16 cellular contexts compared by ENCODE assay signal in genomic region chr15:90697180-90697579, GRCh38. TPM values are rescaled to one million over a fixed set of nuclear protein-coding genes. Genes with fewer than 3 reads are reported as not detected.
A peak's percentile ranks its signal among the peaks of the same experiment; 100 is the strongest.
DNase-seq lines count a peak whose midpoint lies in the region; ATAC-seq, FAIRE-seq and TF ChIP-seq lines count a peak whose summit lies in the region.
"Had no signal": no experiment of that assay in that cellular context is flagged by ENCODE, and none has a peak within 500 bp of the region (broad histone marks: within the 10 kb centered on the region; RNA-seq: fewer than 3 reads in every experiment).

No MANE protein-coding gene starts in this region.

- in situ Hi-C loops in HepG2 (cut with HindIII; ENCODE audit: extremely low pct_ligation_motif_present, low pct_unique_long_range_greater_than_20kb) = no loop called here
- in situ Hi-C loops in GM23248 (cut with MboI) = no loop called here

- CTCF ChIA-PET in activated naive CD4-positive, alpha-beta T cell treated with anti-CD3 and anti-CD28 coated beads for 36 hours (lab: Charles Lee) = interaction anchor here (0.9 kb wide), 1 partner anchor 49 kb away, joined by 3 read pairs; no protein-coding TSS in a partner anchor
- CTCF ChIA-PET in HEK293T (lab: Yijun Ruan, JAX) (interaction anchor here (0.6 to 0.9 kb wide), 2 partner anchors 11 to 629 kb away, joined by 3 read pairs; no protein-coding TSS in a partner anchor), HepG2 (lab: Yijun Ruan, JAX; ENCODE audit: low intra/inter-chr PET ratio, low total read pairs) (no interaction called here)
- CTCF ChIA-PET in activated CD4-positive, alpha-beta memory T cell treated with anti-CD3 and anti-CD28 coated beads, Interleukin-2, amount 10 ng/mL, durations not matched to agents 7 days and 5 days (lab: Charles Lee) = interaction anchor here (0.6 to 2.4 kb wide), 10 partner anchors 41 to 290 kb away, joined by 3 to 11 read pairs (median 4); partner anchors contain the start of genes FES and UNC45A

- no peaks in the 10 kb centered on the region for H3K79me2 ChIP-seq in HepG2 (ENCODE audit: insufficient read depth, low read length)
- no peaks in the 10 kb centered on the region for H3K79me2 ChIP-seq in GM23248 (ENCODE audit: insufficient read depth)

- no peak for FAIRE-seq in HepG2 (lab: Jason Lieb, UNC)
- FAIRE-seq: GM12891 had no signal

- H3K27ac ChIP-seq in HepG2 (ENCODE audit: extremely low read length, insufficient read depth, low read length) = no peak overlapping the region
- no peak overlapping the region for H3K27ac ChIP-seq in GM23248

- H3K4me3 Mint-ChIP-seq in activated naive CD4-positive, alpha-beta T cell treated with anti-CD3 and anti-CD28 coated beads for 36 hours = no peak overlapping the region
- H3K4me3 Mint-ChIP-seq in activated CD4-positive, alpha-beta memory T cell treated with anti-CD3 and anti-CD28 coated beads, Interleukin-2, amount 10 ng/mL, durations not matched to agents 7 days and 5 days = no peak overlapping the region
- no peak overlapping the region for H3K4me3 Mint-ChIP-seq in stimulated activated effector memory CD8-positive, alpha-beta T cell treated with anti-CD3 and anti-CD28 coated beads, Interleukin-12 subunit alpha, Interleukin-12 subunit beta, amount 100 ng/mL, for 72 hours

- POLR2A ChIA-PET in HEK293T (lab: Yijun Ruan, JAX) (no interaction called here), HepG2 (lab: Yijun Ruan, JAX) (no interaction called here)
- POLR2A ChIA-PET in activated CD4-positive, alpha-beta memory T cell treated with anti-CD3 and anti-CD28 coated beads, Interleukin-2, amount 10 ng/mL, durations not matched to agents 7 days and 5 days (lab: Charles Lee) = interaction anchor here (0.7 to 1.8 kb wide), 12 partner anchors 10 to 257 kb away, joined by 3 to 9 read pairs (median 3); partner anchors contain the start of genes BLM, HDDC3, MAN2A2 and RCCD1

- H3K9me3 Mint-ChIP-seq in activated naive CD4-positive, alpha-beta T cell treated with anti-CD3 and anti-CD28 coated beads for 36 hours = no peaks in the 10 kb centered on the region
- no peaks in the 10 kb centered on the region for H3K9me3 Mint-ChIP-seq in activated CD4-positive, alpha-beta memory T cell treated with anti-CD3 and anti-CD28 coated beads, Interleukin-2, amount 10 ng/mL, durations not matched to agents 7 days and 5 days
- H3K9me3 Mint-ChIP-seq in stimulated activated effector memory CD8-positive, alpha-beta T cell treated with anti-CD3 and anti-CD28 coated beads, Interleukin-12 subunit alpha, Interleukin-12 subunit beta, amount 100 ng/mL, for 72 hours = no peaks in the 10 kb centered on the region

- no peak overlapping the region for H3K9ac ChIP-seq in HepG2 (ENCODE audit: insufficient read depth, low read depth, low read length)
- H3K9ac ChIP-seq in GM23248 = no peak overlapping the region

- H3K4me1 Mint-ChIP-seq in activated naive CD4-positive, alpha-beta T cell treated with anti-CD3 and anti-CD28 coated beads for 36 hours (ENCODE audit: low read depth) = peaks cover 5% of the 10 kb centered on the region
- H3K4me1 Mint-ChIP-seq in activated CD4-positive, alpha-beta memory T cell treated with anti-CD3 and anti-CD28 coated beads, Interleukin-2, amount 10 ng/mL, durations not matched to agents 7 days and 5 days = peaks cover 51% of the 10 kb centered on the region
- H3K4me1 Mint-ChIP-seq in stimulated activated effector memory CD8-positive, alpha-beta T cell treated with anti-CD3 and anti-CD28 coated beads, Interleukin-12 subunit alpha, Interleukin-12 subunit beta, amount 100 ng/mL, for 72 hours = peaks cover 8% of the 10 kb centered on the region

- peak; percentile 38 for DNase-seq in activated naive CD4-positive, alpha-beta T cell treated with anti-CD3 and anti-CD28 coated beads for 36 hours
- DNase-seq in activated naive CD4-positive, alpha-beta T cell treated with Interleukin-2 at 50 U/mL for 16 hours = no peak
- DNase-seq in HEK293T (ENCODE audit: extremely low spot score) (no peak), HepG2 (ENCODE audit: low spot score) (no peak), GM23248 (no peak)
- DNase-seq in activated CD4-positive, alpha-beta memory T cell treated with anti-CD3 and anti-CD28 coated beads, Interleukin-2, amount 10 ng/mL, durations not matched to agents 7 days and 5 days = peak; percentile 70
- no peak for DNase-seq in stimulated activated effector memory CD8-positive, alpha-beta T cell treated with anti-CD3 and anti-CD28 coated beads, Interleukin-12 subunit alpha, Interleukin-12 subunit beta, amount 100 ng/mL, for 72 hours (ENCODE audit: low spot score in 2 of 2)
- DNase-seq: Caco-2, DMS53, IMR-90, NCI-H1048, NCI-H146, NCI-H2081 treated with DMSO at 0.1 percent for 48 hours, NCI-H524 had no signal

- H3K36me3 ChIP-seq in HepG2 (replicated peaks in 1 of 2; ENCODE audit: control insufficient read depth in 1 of 2, insufficient read depth in 2 of 2, low read length in 2 of 2) = no peaks in the 10 kb centered on the region
- H3K36me3 ChIP-seq in GM23248 (ENCODE audit: low read depth) = no peaks in the 10 kb centered on the region

- H3K36me3 Mint-ChIP-seq in activated naive CD4-positive, alpha-beta T cell treated with anti-CD3 and anti-CD28 coated beads for 36 hours (ENCODE audit: low read depth) = no peaks in the 10 kb centered on the region
- peaks cover 3% of the 10 kb centered on the region for H3K36me3 Mint-ChIP-seq in activated CD4-positive, alpha-beta memory T cell treated with anti-CD3 and anti-CD28 coated beads, Interleukin-2, amount 10 ng/mL, durations not matched to agents 7 days and 5 days (ENCODE audit: low read depth)
- no peaks in the 10 kb centered on the region for H3K36me3 Mint-ChIP-seq in stimulated activated effector memory CD8-positive, alpha-beta T cell treated with anti-CD3 and anti-CD28 coated beads, Interleukin-12 subunit alpha, Interleukin-12 subunit beta, amount 100 ng/mL, for 72 hours
- H3K36me3 Mint-ChIP-seq: CD14-positive monocyte had no signal

- H4K20me1 ChIP-seq in HepG2 (ENCODE audit: insufficient read depth, low read length) = no peaks in the 10 kb centered on the region
- H4K20me1 ChIP-seq in GM23248 (ENCODE audit: insufficient read depth) = no peaks in the 10 kb centered on the region

- H3K4me1 ChIP-seq in HepG2 (ENCODE audit: insufficient read depth, low read length) (no peaks in the 10 kb centered on the region), GM23248 (ENCODE audit: insufficient read depth) (no peaks in the 10 kb centered on the region)
- H3K4me1 ChIP-seq: Caco-2 had no signal

- no peak for TF ChIP-seq CTCF in HepG2 (CRISPR knock-in tag; IDR thresholded peaks at IDR 0.05)

- no peaks in the 10 kb centered on the region for H3K9me3 ChIP-seq in HepG2 (ENCODE audit: low read length)
- H3K9me3 ChIP-seq in GM23248 (ENCODE audit: low read depth) = no peaks in the 10 kb centered on the region
- H3K9me3 ChIP-seq: Caco-2 had no signal

- ATAC-seq in stimulated activated effector memory CD8-positive, alpha-beta T cell treated with anti-CD3 and anti-CD28 coated beads, Interleukin-12 subunit alpha, Interleukin-12 subunit beta, amount 100 ng/mL, for 72 hours = peak; percentile 74
- no peak for ATAC-seq in HepG2

- no peaks in the 10 kb centered on the region for H3K27me3 Mint-ChIP-seq in activated naive CD4-positive, alpha-beta T cell treated with anti-CD3 and anti-CD28 coated beads for 36 hours (ENCODE audit: low read depth)
- H3K27me3 Mint-ChIP-seq in activated CD4-positive, alpha-beta memory T cell treated with anti-CD3 and anti-CD28 coated beads, Interleukin-2, amount 10 ng/mL, durations not matched to agents 7 days and 5 days = no peaks in the 10 kb centered on the region

- TF ChIP-seq POLR2A in HepG2 (IDR thresholded peaks at IDR 0.05; ENCODE audit: insufficient read depth in 1 of 2, low read depth in 2 of 2, low read length in 2 of 2) = no peak

- no peaks in the 10 kb centered on the region for H3K9me2 ChIP-seq in GM23248 (ENCODE audit: insufficient read depth)

- no TSS peak for BruUV-seq in HepG2 (replicated peaks; lab: Mats Ljungman, UMichigan)

- no peaks in the 10 kb centered on the region for H3F3A ChIP-seq in GM23248 (ENCODE audit: insufficient read depth)

- intact Hi-C loops in activated naive CD4-positive, alpha-beta T cell treated with anti-CD3 and anti-CD28 coated beads for 36 hours (cut with micrococcal nuclease) = no loop called here
- intact Hi-C loops in HepG2 (cut with micrococcal nuclease; ENCODE audit: unreplicated experiment) = no loop called here

- 84% methylated on average over 1 of the region's 1 CpG for WGBS in HepG2 (ENCODE audit: low lambda C conversion rate)
- WGBS in GM23248 (ENCODE audit: low coverage in 1 of 2, low lambda C conversion rate in 2 of 2, missing lambda C conversion rate in 2 of 2), 2 experiments = 73 to 80% methylated on average over 1 of the region's 1 CpG

- H3K4me3 ChIP-seq in HepG2 (replicated peaks in 1 of 3; ENCODE audit: insufficient read depth in 1 of 3, low read depth in 2 of 3, low read length in 3 of 3) (no peak overlapping the region), GM23248 (no peak overlapping the region)

- TF ChIP-seq EP300 in HepG2 (IDR thresholded peaks at IDR 0.05; ENCODE audit: low read depth in 2 of 2, low read length in 2 of 2) (no peak), HepG2 (CRISPR knock-in tag; IDR thresholded peaks at IDR 0.05; ENCODE audit: borderline replicate concordance) (no peak)

- H3K27ac Mint-ChIP-seq in activated naive CD4-positive, alpha-beta T cell treated with anti-CD3 and anti-CD28 coated beads for 36 hours = no peak overlapping the region
- peak overlapping the region; percentile 86 for H3K27ac Mint-ChIP-seq in activated CD4-positive, alpha-beta memory T cell treated with anti-CD3 and anti-CD28 coated beads, Interleukin-2, amount 10 ng/mL, durations not matched to agents 7 days and 5 days
- H3K27ac Mint-ChIP-seq in stimulated activated effector memory CD8-positive, alpha-beta T cell treated with anti-CD3 and anti-CD28 coated beads, Interleukin-12 subunit alpha, Interleukin-12 subunit beta, amount 100 ng/mL, for 72 hours = no peak overlapping the region

- H3K27me3 ChIP-seq in HepG2 (ENCODE audit: control insufficient read depth in 1 of 2, insufficient read depth in 2 of 2, low read length in 2 of 2) (no peaks in the 10 kb centered on the region), GM23248 (replicated peaks; ENCODE audit: insufficient read depth) (no peaks in the 10 kb centered on the region)

- H3K4me2 ChIP-seq in HepG2 (ENCODE audit: low read depth, low read length) (no peak overlapping the region), GM23248 (ENCODE audit: unreplicated experiment) (no peak overlapping the region)

- TF ChIP-seq RAD21 in HepG2 (CRISPR knock-in tag; IDR thresholded peaks at IDR 0.05) = no peak

- H2AFZ ChIP-seq in HepG2 (ENCODE audit: low read length) (no peak overlapping the region), GM23248 (no peak overlapping the region)

RNA-seq across cellular contexts. Expression of gene BLM, which starts 20.0 kb away (rescaled TPM):
- total RNA-seq in activated naive CD4-positive, alpha-beta T cell treated with anti-CD3 and anti-CD28 coated beads for 36 hours = 10 to 100 TPM; 62.9 to 70.4 TPM
- 10 to 100 TPM; 59.4 to 63.7 TPM for total RNA-seq in activated CD4-positive, alpha-beta memory T cell treated with anti-CD3 and anti-CD28 coated beads, Interleukin-2, amount 10 ng/mL, durations not matched to agents 7 days and 5 days
- 11.8 and 17.4 TPM in 2 replicates for total RNA-seq in HepG2 (2016; rRNA removed; fragmentation: Illumina TruSeq; extraction: Trizol)
- total RNA-seq in HepG2 (2016; cell fraction: cytosol; rRNA removed; fragmentation: Illumina TruSeq; extraction: Trizol; ENCODE audit: low read depth) = 2.2 and 2.6 TPM in 2 replicates
- total RNA-seq in HepG2 (2016; cell fraction: insoluble cytoplasmic fraction; rRNA removed; fragmentation: Illumina TruSeq; extraction: Trizol) = 10.5 and 15.0 TPM in 2 replicates
- 3.6 and 3.8 TPM in 2 replicates for total RNA-seq in HepG2 (2016; cell fraction: membrane; rRNA removed; fragmentation: Illumina TruSeq; extraction: Trizol)
- 12.3 and 13.7 TPM in 2 replicates for total RNA-seq in HepG2 (2016; cell fraction: nucleus; rRNA removed; fragmentation: Illumina TruSeq; extraction: Trizol)
- polyA plus RNA-seq in HepG2 (2011; rRNA removed) (2.8 and 5.1 TPM in 2 replicates), GM23248 (2016; fragmentation: Nextera tagmentation; extraction: Ambion mirVana) (1.9 and 2.1 TPM in 2 replicates)
- 1.1 and 1.5 TPM in 2 replicates for polyA plus RNA-seq in HepG2 (2011; cell fraction: cytosol; rRNA removed)
- 2.3 and 2.9 TPM in 2 replicates for polyA plus RNA-seq in HepG2 (2011; cell fraction: nucleus; rRNA removed)
- 0.87 and 4.0 TPM in 2 replicates for polyA plus RNA-seq in HepG2 (2012)
- polyA plus RNA-seq in HepG2 (2016; cell fraction: cytosol; fragmentation: Illumina TruSeq; extraction: Trizol; ENCODE audit: low read depth) = 0.60 and 0.83 TPM in 2 replicates
- 14.9 and 15.0 TPM in 2 replicates for polyA plus RNA-seq in HepG2 (2016; cell fraction: insoluble cytoplasmic fraction; fragmentation: Illumina TruSeq; extraction: Trizol; ENCODE audit: low read depth)
- 1.5 and 1.7 TPM in 2 replicates for polyA plus RNA-seq in HepG2 (2016; cell fraction: membrane; fragmentation: Illumina TruSeq; extraction: Trizol; ENCODE audit: low read depth)
- polyA plus RNA-seq in HepG2 (2016; cell fraction: nucleus; fragmentation: Illumina TruSeq; extraction: Trizol; ENCODE audit: insufficient read depth, low read depth) = 15.5 and 15.9 TPM in 2 replicates
- 4.0 and 28.3 TPM in 2 replicates for polyA minus RNA-seq in HepG2 (2011; rRNA and poly(A)+ RNA removed; ENCODE audit: low replicate concordance)
- 2.6 and 3.3 TPM in 2 replicates for polyA minus RNA-seq in HepG2 (2011; cell fraction: cytosol; rRNA and poly(A)+ RNA removed)
- 4.2 and 5.9 TPM in 2 replicates for polyA minus RNA-seq in HepG2 (2011; cell fraction: nucleus; rRNA and poly(A)+ RNA removed)
- total RNA-seq in GM23248 (2014; rRNA removed; shearing (Covaris generic)) = 2.1 and 4.8 TPM in 2 replicates

Comparison
In these comparisons a context has a peak if more than half of its experiments do, and no peak if none do; other contexts are left out.
1. DNase-seq: peak in activated naive CD4-positive, alpha-beta T cell treated with anti-CD3 and anti-CD28 coated beads for 36 hours (single experiment) and activated CD4-positive, alpha-beta memory T cell treated with anti-CD3 and anti-CD28 coated beads, Interleukin-2, amount 10 ng/mL, durations not matched to agents 7 days and 5 days (single experiment); none in activated naive CD4-positive, alpha-beta T cell treated with Interleukin-2 at 50 U/mL for 16 hours (single experiment), HEK293T (single experiment), stimulated activated effector memory CD8-positive, alpha-beta T cell treated with anti-CD3 and anti-CD28 coated beads, Interleukin-12 subunit alpha, Interleukin-12 subunit beta, amount 100 ng/mL, for 72 hours (0 of 2), HepG2 (single experiment) and GM23248 (single experiment).